ENCODE assay signal across 1 cellular context in genomic region chr1:58841455-58841854, GRCh38.
TF ChIP-seq lines count a peak whose summit lies in the region.

No MANE protein-coding gene starts in this region.

TF ChIP-seq in K562, 482 proteins besides CTCF, POLR2A, EP300 and RAD21 (continued from another document):
- TF ChIP-seq ATF6 (CRISPR knock-in tag; IDR thresholded peaks at IDR 0.05) (no peak), SMARCC2 (IDR thresholded peaks at IDR 0.05; ENCODE audit: low read depth) (no peak), FOXJ2 (tag; IDR thresholded peaks at IDR 0.05) (no peak), SMARCA4 (IDR thresholded peaks at IDR 0.05) (no peak)
TF ChIP-seq in K562: peak in this region for 20.
